8 cellular contexts compared by ENCODE assay signal in the genomic region with DNA sequence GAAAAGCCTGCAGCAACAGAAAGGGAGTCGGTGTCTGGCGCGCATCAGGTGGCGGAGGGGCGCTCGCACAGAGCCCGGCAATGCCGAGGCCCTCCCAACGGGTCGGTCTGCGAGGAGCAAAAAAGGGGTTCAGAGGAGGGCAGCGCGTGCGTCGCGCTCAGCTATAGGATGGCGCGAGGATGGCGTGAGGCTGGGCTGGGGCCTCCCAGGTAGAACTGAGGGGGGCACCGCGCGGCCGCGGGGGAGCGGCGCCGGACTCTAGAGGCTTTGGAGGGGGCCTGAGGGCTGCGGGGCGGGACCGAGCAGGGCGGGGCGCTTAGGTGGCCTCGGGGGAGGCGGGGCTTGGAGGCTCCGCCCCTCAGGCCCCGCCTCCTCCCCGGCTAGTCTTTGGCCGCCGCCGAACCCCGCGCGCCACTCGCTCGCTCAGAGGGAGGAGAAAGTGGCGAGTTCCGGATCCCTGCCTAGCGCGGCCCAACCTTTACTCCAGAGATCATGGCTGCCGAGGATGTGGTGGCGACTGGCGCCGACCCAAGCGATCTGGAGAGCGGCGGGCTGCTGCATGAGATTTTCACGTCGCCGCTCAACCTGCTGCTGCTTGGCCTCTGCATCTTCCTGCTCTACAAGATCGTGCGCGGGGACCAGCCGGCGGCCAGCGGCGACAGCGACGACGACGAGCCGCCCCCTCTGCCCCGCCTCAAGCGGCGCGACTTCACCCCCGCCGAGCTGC. TPM values are rescaled to one million over a fixed set of nuclear protein-coding genes. Genes with fewer than 3 reads are reported as not detected.
DNase-seq lines count a peak whose midpoint lies in the region; ATAC-seq and TF ChIP-seq lines count a peak whose summit lies in the region.

A gene (plus strand): TSS at position 414 of the 727 bp plus-strand sequence. CDS start 79 bp downstream, at position 493.

- peak within 1 kb of the TSS; percentile 89 for H3K4me3 Mint-ChIP-seq in activated T-helper 17 cell treated with anti-CD3 and anti-CD28 coated beads, Interleukin-2, amount 50 U/mL, for 72 hours
- H3K4me3 Mint-ChIP-seq in natural killer cell, result peak within 1 kb of the TSS; percentile 73

- H3K27ac Mint-ChIP-seq in activated T-helper 17 cell treated with anti-CD3 and anti-CD28 coated beads, Interleukin-2, amount 50 U/mL, for 72 hours, result peak within 1 kb of the TSS; percentile 80
- peak within 1 kb of the TSS in 1 of 2 donors; percentile 84 for H3K27ac Mint-ChIP-seq in natural killer cell

- peaks cover 0 to 16% of the 10 kb centered on the region in 2 experiments; a peak in 1 of 4 replicates for H3K79me1 ChIP-seq in IMR-90 (ENCODE audit: low read depth in 1 of 2, low read length in 2 of 2)

- H3K18ac ChIP-seq in IMR-90 (ENCODE audit: low read depth, low read length), result peak within 1 kb of the TSS; percentile 42; the same call in 1 of the 2 replicates

- H3K4me1 Mint-ChIP-seq in activated T-helper 17 cell treated with anti-CD3 and anti-CD28 coated beads, Interleukin-2, amount 50 U/mL, for 72 hours, result peaks cover 6% of the 10 kb centered on the region
- peaks cover 17 to 23% of the 10 kb centered on the region in 2 donors for H3K4me1 Mint-ChIP-seq in natural killer cell

- TF ChIP-seq POLR2A in IMR-90 (IDR thresholded peaks at IDR 0.05; ENCODE audit: low read depth, low read length), result peak; percentile 94

- H2AFZ ChIP-seq in IMR-90 (replicated peaks; ENCODE audit: low read length, poor library complexity), result peak within 1 kb of the TSS; percentile 90

- H2BK5ac ChIP-seq in IMR-90 (ENCODE audit: low read depth, low read length, poor library complexity, severe bottlenecking), result peak within 1 kb of the TSS; percentile 69

- H3K23ac ChIP-seq in IMR-90 (ENCODE audit: low read depth, low read length), result peak within 1 kb of the TSS; percentile 48

- CTCF ChIA-PET in IMR-90 (lab: Yijun Ruan, JAX), result interaction anchor here (1.5 kb wide), 1 partner anchor 117 kb away, joined by 4 read pairs; no protein-coding TSS in a partner anchor

- H4K5ac ChIP-seq in IMR-90 (ENCODE audit: low read depth, low read length), result peak within 1 kb of the TSS; percentile 6; the same call in 1 of the 2 replicates

- peak within 1 kb of the TSS; percentile 71 for H3K27ac ChIP-seq in IMR-90 (ENCODE audit: insufficient read depth, low read length)

- no peaks in the 10 kb centered on the region for H3K9me3 ChIP-seq in IMR-90 (ENCODE audit: control insufficient read depth, insufficient read depth, low read length)

- POLR2A ChIA-PET in IMR-90 (lab: Charles Lee; ENCODE audit: unreplicated experiment), result no interaction called here

- H3K9me1 ChIP-seq in IMR-90 (ENCODE audit: insufficient read depth, low read length), result 0 out of 2 replicates have a peak, but pooled peaks cover 3% of the 10 kb centered on the region

- H3K27me3 Mint-ChIP-seq in activated T-helper 17 cell treated with anti-CD3 and anti-CD28 coated beads, Interleukin-2, amount 50 U/mL, for 72 hours, result peaks cover 4% of the 10 kb centered on the region
- peaks cover 7 to 29% of the 10 kb centered on the region in 2 donors for H3K27me3 Mint-ChIP-seq in natural killer cell (ENCODE audit: low read depth in 2 of 2)

- peak within 1 kb of the TSS; percentile 42 for H2AK9ac ChIP-seq in IMR-90 (replicated peaks; ENCODE audit: low read depth, low read length, poor library complexity)

- peak within 1 kb of the TSS; percentile 58 for H3K9ac ChIP-seq in IMR-90 (ENCODE audit: low read depth, low read length)

- H3K36me3 ChIP-seq in IMR-90 (ENCODE audit: control insufficient read depth, insufficient read depth, low read length), result no peaks in the 10 kb centered on the region

- peak within 1 kb of the TSS; percentile 80 for H3K4me2 ChIP-seq in IMR-90 (ENCODE audit: low read depth, low read length)

- WGBS in IMR-90 (ENCODE audit: extremely low coverage in 2 of 2, insufficient read length in 1 of 2), 2 experiments, result 30% methylated on average over 31 of the region's 77 CpGs; no CpG with 5 or more reads in 1 of the 2 experiments

- H2BK15ac ChIP-seq in IMR-90 (ENCODE audit: low read depth, low read length), result no peak within 1 kb of the TSS

- intact Hi-C loops in IMR-90 (cut with micrococcal nuclease) (no loop called here), natural killer cell (cut with micrococcal nuclease) (loop anchor here (5.0 kb wide), 1 partner anchor 231 kb away; a partner anchor contains a TSS)

- H4K8ac ChIP-seq in IMR-90 (ENCODE audit: low read depth in 2 of 2, low read length in 2 of 2), result peak within 1 kb of the TSS in 1 of 2 experiments; percentile 64; a peak in 2 of 4 replicates

- ATAC-seq in GM21528 (IDR thresholded peaks at IDR 0.05; ENCODE audit: low FRiP score, unreplicated experiment), result peak; percentile 96
- peak; percentile 94 for ATAC-seq in IMR-90 (ENCODE audit: low read depth)
- peak; percentile 93 for ATAC-seq in activated T-helper 17 cell treated with anti-CD3 and anti-CD28 coated beads, Interleukin-2, amount 50 U/mL, for 72 hours (replicated peaks)
- ATAC-seq in natural killer cell, result peak; percentile 95 to 98 (median 97)

- H4K91ac ChIP-seq in IMR-90 (ENCODE audit: insufficient read depth, low read depth, low read length), result no peak within 1 kb of the TSS; the same call in 1 of the 2 replicates

- no peak within 1 kb of the TSS for H2BK20ac ChIP-seq in IMR-90 (ENCODE audit: low read depth, low read length)

- BruUV-seq in IMR-90 (replicated peaks; lab: Mats Ljungman, UMichigan), result no TSS peak

- in situ Hi-C loops in IMR-90 (cut with MboI; ENCODE audit: low sequenced_read_pairs), result no loop called here

- TF ChIP-seq CTCF in IMR-90 (conservative IDR thresholded peaks at IDR 0.05; ENCODE audit: low read depth, low read length), result no peak
- TF ChIP-seq CTCF in natural killer cell (IDR thresholded peaks at IDR 0.05), result no peak

- H3K9me3 Mint-ChIP-seq in activated T-helper 17 cell treated with anti-CD3 and anti-CD28 coated beads, Interleukin-2, amount 50 U/mL, for 72 hours, result no peaks in the 10 kb centered on the region
- H3K9me3 Mint-ChIP-seq in natural killer cell, result no peaks in the 10 kb centered on the region

- peak within 1 kb of the TSS; percentile 57; the same call in 1 of the 2 replicates for H3K14ac ChIP-seq in IMR-90 (replicated peaks; ENCODE audit: low read depth, low read length)

- peaks cover 25% of the 10 kb centered on the region for H3K36me3 Mint-ChIP-seq in activated T-helper 17 cell treated with anti-CD3 and anti-CD28 coated beads, Interleukin-2, amount 50 U/mL, for 72 hours (ENCODE audit: low read depth)
- no peaks in the 10 kb centered on the region for H3K36me3 Mint-ChIP-seq in natural killer cell

- peak; percentile 7 for DNase-seq in DMS153 treated with DMSO at 0.1 percent for 48 hours (lab: John Stamatoyannopoulos, UW; ENCODE audit: unreplicated experiment)
- peak; percentile 64 for DNase-seq in IMR-90
- peak; percentile 74 for DNase-seq in RPMI7951 (ENCODE audit: low read depth)
- DNase-seq in fibroblast of peridontal ligament (ENCODE audit: extremely low read depth), result peak; percentile 70
- DNase-seq in natural killer cell, result peak; percentile 63
- DNase-seq in stimulated activated naive CD4-positive, alpha-beta T cell treated with Interleukin-2 at 50 U/mL for 16 hours (lab: John Stamatoyannopoulos, UW), result peak; percentile 70

- H3K27me3 ChIP-seq in IMR-90 (ENCODE audit: control insufficient read depth, insufficient read depth, low read length), result peaks cover 2% of the 10 kb centered on the region

- H3K4me1 ChIP-seq in IMR-90 (ENCODE audit: control insufficient read depth, insufficient read depth, low read length), result peaks cover 4% of the 10 kb centered on the region

- TF ChIP-seq RAD21 in IMR-90 (IDR thresholded peaks at IDR 0.05; ENCODE audit: low read length), result no peak

- H2AK5ac ChIP-seq in IMR-90 (ENCODE audit: low read depth, low read length), result peak within 1 kb of the TSS; percentile 35

- H4K20me1 ChIP-seq in IMR-90 (ENCODE audit: insufficient read depth, low read length), result no peaks in the 10 kb centered on the region

- dilution Hi-C loops in IMR-90 (cut with HindIII; ENCODE audit: low sequenced_read_pairs, unreplicated experiment), result no loop called here

- peak within 1 kb of the TSS; percentile 88 for H3K4me3 ChIP-seq in IMR-90 (ENCODE audit: insufficient read depth, low read depth, low read length)

- H3K4ac ChIP-seq in IMR-90 (ENCODE audit: low read depth, low read length), result peak within 1 kb of the TSS; percentile 69; the same call in 1 of the 2 replicates

- peak within 1 kb of the TSS; percentile 8; the same call in 1 of the 2 replicates for H3K56ac ChIP-seq in IMR-90 (ENCODE audit: extremely low read depth, insufficient read depth, low read length)

- no peak within 1 kb of the TSS for H2BK120ac ChIP-seq in IMR-90 (ENCODE audit: low read depth, low read length)

TF ChIP-seq in IMR-90, 13 proteins besides CTCF, POLR2A, EP300 and RAD21 (continues in another document):
- TF ChIP-seq SMC3 (IDR thresholded peaks at IDR 0.05; ENCODE audit: low read depth, low read length), result no peak
- TF ChIP-seq MXI1 (IDR thresholded peaks at IDR 0.05; ENCODE audit: borderline replicate concordance, low read depth, low read length), result no peak
- no peak for TF ChIP-seq MAFK (IDR thresholded peaks at IDR 0.05; ENCODE audit: low read depth, low read length)
- TF ChIP-seq FOS (IDR thresholded peaks at IDR 0.05; ENCODE audit: low read depth, low read length), result no peak
- TF ChIP-seq BHLHE40 (IDR thresholded peaks at IDR 0.05; ENCODE audit: low read depth, low read length), result no peak
- TF ChIP-seq, protein P1, sequence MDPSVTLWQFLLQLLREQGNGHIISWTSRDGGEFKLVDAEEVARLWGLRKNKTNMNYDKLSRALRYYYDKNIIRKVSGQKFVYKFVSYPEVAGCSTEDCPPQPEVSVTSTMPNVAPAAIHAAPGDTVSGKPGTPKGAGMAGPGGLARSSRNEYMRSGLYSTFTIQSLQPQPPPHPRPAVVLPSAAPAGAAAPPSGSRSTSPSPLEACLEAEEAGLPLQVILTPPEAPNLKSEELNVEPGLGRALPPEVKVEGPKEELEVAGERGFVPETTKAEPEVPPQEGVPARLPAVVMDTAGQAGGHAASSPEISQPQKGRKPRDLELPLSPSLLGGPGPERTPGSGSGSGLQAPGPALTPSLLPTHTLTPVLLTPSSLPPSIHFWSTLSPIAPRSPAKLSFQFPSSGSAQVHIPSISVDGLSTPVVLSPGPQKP (IDR thresholded peaks at IDR 0.05; ENCODE audit: borderline replicate concordance, low read depth, low read length), result no peak
- no peak for TF ChIP-seq RFX5 (IDR thresholded peaks at IDR 0.05; ENCODE audit: low read depth, low read length)
- TF ChIP-seq MAZ (IDR thresholded peaks at IDR 0.05; ENCODE audit: borderline replicate concordance, low read depth, low read length), result no peak; the same call in 1 of the 2 replicates
- no peak for TF ChIP-seq CEBPB (IDR thresholded peaks at IDR 0.05; ENCODE audit: low read depth, low read length)

RNA-seq across cellular contexts. Expression of the gene that starts here (rescaled TPM):
- 75.3 and 124 TPM in 2 replicates for total RNA-seq in IMR-90 (2012; rRNA removed)
- polyA plus RNA-seq in IMR-90 (2012; rRNA removed), result 49.7 and 58.5 TPM in 2 replicates
- 20.1 and 44.0 TPM in 2 replicates for polyA plus RNA-seq in IMR-90 (2012; cell fraction: cytosol; rRNA removed)
- 19.6 and 25.0 TPM in 2 replicates for polyA plus RNA-seq in IMR-90 (2012; cell fraction: nucleus; rRNA removed; ENCODE audit: low replicate concordance)
- 189 and 192 TPM in 2 replicates for total RNA-seq in RPMI7951 (2014; rRNA removed; shearing (Covaris generic))
- total RNA-seq in activated T-helper 17 cell treated with anti-CD3 and anti-CD28 coated beads, Interleukin-2, amount 50 U/mL, for 72 hours, result 10 to 100 TPM; 22.3 to 47.3 TPM
- 10 to 100 TPM; 11.5 to 13.6 (median 13.2) TPM for total RNA-seq in natural killer cell

Comparison
In these comparisons a context has a peak if more than half of its experiments do, and no peak if none do; other contexts are left out.
1. Peak in every context shown above with its lines: DNase-seq, ATAC-seq, H3K4me3 ChIP-seq and H3K27ac ChIP-seq.
2. DNase-seq: peak in every context shown above with its lines; median percentile 74 in RPMI7951; 70 in fibroblast of peridontal ligament; 70 in stimulated activated naive CD4-positive, alpha-beta T cell treated with Interleukin-2 at 50 U/mL for 16 hours; 64 in IMR-90; 63 in natural killer cell; 7 in DMS153 treated with DMSO at 0.1 percent for 48 hours.